Comparison of ENCODE assay signal across 8 cellular contexts in the genomic region with DNA sequence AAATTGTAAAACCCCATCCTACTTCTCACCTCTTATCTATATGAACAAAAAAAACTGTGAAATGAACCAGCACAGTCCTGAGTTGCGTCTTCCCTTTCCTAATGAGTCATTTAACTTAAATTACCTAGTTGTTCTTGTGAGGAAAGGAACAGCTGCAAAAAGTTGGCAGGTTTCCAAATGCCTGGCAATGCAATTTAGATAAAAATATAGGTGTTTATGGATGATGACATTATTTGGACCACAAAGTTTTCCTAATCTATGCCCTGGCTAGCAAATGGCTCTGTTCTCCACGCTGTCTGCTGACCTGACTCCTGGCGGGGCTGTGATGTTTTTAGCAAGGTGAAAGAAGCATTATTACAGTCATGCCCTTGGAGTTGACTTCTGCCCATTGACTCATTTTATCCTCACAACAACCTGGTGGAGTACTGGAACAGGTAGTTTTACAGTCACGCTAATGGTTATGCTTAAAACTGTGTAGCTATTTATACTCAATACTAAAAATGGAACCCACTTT. TPM values are rescaled to one million over a fixed set of nuclear protein-coding genes. Genes with fewer than 3 reads are reported as not detected.
A peak's percentile ranks its signal among the peaks of the same experiment; 100 is the strongest.
DNase-seq lines count a peak whose midpoint lies in the region; ATAC-seq and TF ChIP-seq lines count a peak whose summit lies in the region.

No MANE protein-coding gene starts in this region.

- no peaks in the 10 kb centered on the region for H3K9me3 Mint-ChIP-seq in activated T-cell treated with anti-CD3 and anti-CD28 coated beads, Interleukin-2, amount 50 U/mL, for 4 hours
- H3K9me3 Mint-ChIP-seq in endothelial cell (ENCODE audit: unreplicated experiment): no peaks in the 10 kb centered on the region

- H3K36me3 Mint-ChIP-seq in activated T-cell treated with anti-CD3 and anti-CD28 coated beads, Interleukin-2, amount 50 U/mL, for 4 hours (ENCODE audit: insufficient read depth): no peaks in the 10 kb centered on the region
- no peaks in the 10 kb centered on the region for H3K36me3 Mint-ChIP-seq in endothelial cell (ENCODE audit: low read depth, unreplicated experiment)

- intact Hi-C loops in left ventricle myocardium superior (cut with micrococcal nuclease): no loop called here

- no peaks in the 10 kb centered on the region for H3K4me1 Mint-ChIP-seq in activated T-cell treated with anti-CD3 and anti-CD28 coated beads, Interleukin-2, amount 50 U/mL, for 4 hours (ENCODE audit: low read depth)
- no peaks in the 10 kb centered on the region for H3K4me1 Mint-ChIP-seq in endothelial cell (ENCODE audit: unreplicated experiment)

- peak; percentile 67 to 84 for ATAC-seq in activated T-cell treated with anti-CD3 and anti-CD28 coated beads, Interleukin-2, amount 50 U/mL, for 4 hours
- ATAC-seq in HG02642 (IDR thresholded peaks at IDR 0.05; ENCODE audit: poor library complexity, unreplicated experiment) (peak; percentile 84), left ventricle myocardium superior (peak; percentile 85)

- no peak overlapping the region for H3K27ac Mint-ChIP-seq in endothelial cell (ENCODE audit: unreplicated experiment)

- DNase-seq in activated T-cell treated with anti-CD3 and anti-CD28 coated beads, Interleukin-2, amount 50 U/mL, for 4 hours: no peak
- no peak for DNase-seq in activated T-cell treated with anti-CD3 and anti-CD28 coated beads, Interleukin-2, amount 50 U/mL, for 1 hour
- DNase-seq in NCI-H1694 treated with DMSO at 0.1 percent for 48 hours (lab: John Stamatoyannopoulos, UW): peak; percentile 16
- no peak for DNase-seq in left ventricle myocardium superior
- DNase-seq in GF-D8 (lab: John Stamatoyannopoulos, UW): no peak
- DNase-seq in activated naive CD4-positive, alpha-beta T cell treated with Interleukin-2 at 50 U/mL for 16 hours: no peak
- no peak for DNase-seq in endothelial cell (ENCODE audit: low spot score)

- TF ChIP-seq CTCF in endothelial cell (IDR thresholded peaks at IDR 0.05; ENCODE audit: unreplicated experiment): no peak

- H3K27me3 Mint-ChIP-seq in activated T-cell treated with anti-CD3 and anti-CD28 coated beads, Interleukin-2, amount 50 U/mL, for 4 hours (ENCODE audit: low read depth): peaks cover 3% of the 10 kb centered on the region
- no peaks in the 10 kb centered on the region for H3K27me3 Mint-ChIP-seq in endothelial cell (ENCODE audit: unreplicated experiment)

- no peak overlapping the region for H3K4me3 Mint-ChIP-seq in activated T-cell treated with anti-CD3 and anti-CD28 coated beads, Interleukin-2, amount 50 U/mL, for 4 hours
- no peak overlapping the region for H3K4me3 Mint-ChIP-seq in endothelial cell (ENCODE audit: unreplicated experiment)

RNA-seq across cellular contexts. Expression of gene RELL1, which starts 29.8 kb away (rescaled TPM):
- total RNA-seq in activated T-cell treated with anti-CD3 and anti-CD28 coated beads, Interleukin-2, amount 50 U/mL, for 4 hours: 1 to 10 TPM; 7.7 to 9.0 (median 8.2) TPM
- total RNA-seq in left ventricle myocardium superior: 21.9 TPM
- total RNA-seq in endothelial cell (ENCODE audit: unreplicated experiment): 36.6 TPM
